In genomic region chr7:2193575-2194305, GRCh38 we compare ENCODE assay signal across 28 cellular contexts. TPM values are rescaled to one million over a fixed set of nuclear protein-coding genes. Genes with fewer than 3 reads are reported as not detected.
A peak's percentile ranks its signal among the peaks of the same experiment; 100 is the strongest.
DNase-seq lines count a peak whose midpoint lies in the region; TF ChIP-seq lines count a peak whose summit lies in the region.
"Had no signal": no experiment of that assay in that cellular context is flagged by ENCODE, and none has a peak within 500 bp of the region (broad histone marks: within the 10 kb centered on the region; RNA-seq: fewer than 3 reads in every experiment).

No MANE protein-coding gene starts in this region.

- H3K79me2 ChIP-seq in osteoblast (ENCODE audit: insufficient read depth, low read length), result peaks cover 7% of the 10 kb centered on the region

- no peak overlapping the region for H2AFZ ChIP-seq in osteoblast (ENCODE audit: low read length)

- intact Hi-C loops in sigmoid colon (cut with DNase I), result no loop called here

- DNase-seq in DMS153 (lab: John Stamatoyannopoulos, UW) (peak; percentile 54), DMS153 treated with DMSO at 0.1 percent for 48 hours (lab: John Stamatoyannopoulos, UW; ENCODE audit: unreplicated experiment) (no peak), SJCRH30 (peak; percentile 62 to 76), osteoblast (ENCODE audit: insufficient read length, low spot score, missing footprints) (peak; percentile 32), NCI-H1694 treated with DMSO at 0.1 percent for 48 hours (lab: John Stamatoyannopoulos, UW) (no peak), sigmoid colon (no peak), foreskin melanocyte (no peak)
- DNase-seq: activated CD4-positive, alpha-beta T cell treated with anti-CD3 and anti-CD28 coated beads for 4 hours; activated effector memory CD4-positive, alpha-beta T cell treated with Interleukin-2 at 50 U/mL for 16 hours; activated T-cell treated with anti-CD3 and anti-CD28 coated beads, Interleukin-2, amount 50 U/mL, for 1 hour; CD4-positive, alpha-beta memory T cell; EL; Karpas-422; lower lobe of right lung; natural killer cell; NCI-H2227 treated with DMSO at 0.1 percent for 48 hours; NCI-H526 treated with DMSO at 0.1 percent for 48 hours; occipital lobe; stimulated activated naive CD4-positive, alpha-beta T cell; T1000; WERI-Rb-1 had no signal

- H3K27ac ChIP-seq in 22Rv1 (peak overlapping the region; percentile 86), SJCRH30 (peak overlapping the region; percentile 20), osteoblast (ENCODE audit: low read depth, low read length) (no peak overlapping the region), sigmoid colon (no peak overlapping the region)
- H3K27ac ChIP-seq: breast epithelium, gastroesophageal sphincter, lower lobe of right lung, SJSA1, skin epidermis, suprapubic skin, WERI-Rb-1 had no signal

- WGBS in sigmoid colon, 2 donors, result 93 to 97% methylated on average over 19 of the region's 19 CpGs

- no peak for TF ChIP-seq POLR2A in sigmoid colon (IDR thresholded peaks at IDR 0.05)

- H3K4me2 ChIP-seq in osteoblast (ENCODE audit: insufficient read depth, low read length), result no peak overlapping the region

- TF ChIP-seq CTCF in 22Rv1 (IDR thresholded peaks at IDR 0.05), result no peak
- TF ChIP-seq CTCF in osteoblast (IDR thresholded peaks at IDR 0.05; ENCODE audit: extremely low read depth, low read depth, low read length), result no peak
- no peak for TF ChIP-seq CTCF in sigmoid colon (IDR thresholded peaks at IDR 0.05)

- TF ChIP-seq EP300 in sigmoid colon (IDR thresholded peaks at IDR 0.05), result no peak

- H3K9me3 ChIP-seq in SJCRH30 (replicated peaks) (peaks cover 5% of the 10 kb centered on the region), osteoblast (ENCODE audit: low read depth, low read length) (no peaks in the 10 kb centered on the region), sigmoid colon (no peaks in the 10 kb centered on the region)
- H3K9me3 ChIP-seq: suprapubic skin had no signal

- H3K36me3 ChIP-seq in SJCRH30 (peaks cover 13% of the 10 kb centered on the region), osteoblast (ENCODE audit: insufficient read depth, low read length) (peaks cover 10% of the 10 kb centered on the region), sigmoid colon (peaks cover 0 to 14% (median 5%) of the 10 kb centered on the region in 4 donors)
- H3K36me3 ChIP-seq: breast epithelium had no signal

- no peaks in the 10 kb centered on the region for H4K20me1 ChIP-seq in osteoblast (ENCODE audit: insufficient read depth, low read length)

- H3K27me3 ChIP-seq in SJCRH30, result no peaks in the 10 kb centered on the region
- H3K27me3 ChIP-seq in osteoblast (ENCODE audit: insufficient read depth, low read length), result no peaks in the 10 kb centered on the region
- H3K27me3 ChIP-seq in sigmoid colon, result no peaks in the 10 kb centered on the region
- H3K27me3 ChIP-seq: breast epithelium, gastroesophageal sphincter, SJSA1, suprapubic skin had no signal

- peaks cover 8% of the 10 kb centered on the region for H3K4me1 ChIP-seq in SJCRH30
- no peaks in the 10 kb centered on the region for H3K4me1 ChIP-seq in osteoblast (ENCODE audit: insufficient read depth, low read length)
- no peaks in the 10 kb centered on the region for H3K4me1 ChIP-seq in sigmoid colon
- H3K4me1 ChIP-seq: breast epithelium, lower lobe of right lung, SJSA1, suprapubic skin had no signal

- peak overlapping the region; percentile 14 for H3K4me3 ChIP-seq in SJCRH30
- no peak overlapping the region for H3K4me3 ChIP-seq in osteoblast (ENCODE audit: insufficient read depth, low read length)
- H3K4me3 ChIP-seq in sigmoid colon, result no peak overlapping the region
- H3K4me3 ChIP-seq: breast epithelium, gastroesophageal sphincter, HAP-1, lower lobe of right lung, SJSA1, skin epidermis, suprapubic skin had no signal

RNA-seq across cellular contexts. Expression of gene MAD1L1, which starts 39.0 kb away (rescaled TPM):
- 25.9 and 31.5 TPM in 2 replicates for total RNA-seq in SJCRH30 (2014; rRNA removed; shearing (Covaris generic))
- 66.2 and 72.2 TPM in 2 replicates for total RNA-seq in osteoblast
- total RNA-seq in sigmoid colon, result 10 to 100 TPM; 12.1 to 30.5 (median 21.4) TPM
- 10 to 100 TPM; 10.2 to 38.4 (median 14.6) TPM for polyA plus RNA-seq in sigmoid colon

RNA-seq across cellular contexts. Expression of gene MRM2, which starts 48.3 kb away (rescaled TPM):
- 39.6 and 42.4 TPM in 2 replicates for total RNA-seq in SJCRH30 (2014; rRNA removed; shearing (Covaris generic))
- total RNA-seq in osteoblast (21.4 and 21.5 TPM in 2 replicates), sigmoid colon (10 to 100 TPM; 13.2 to 20.8 (median 17.3) TPM)
- 10 to 100 TPM; 12.6 to 25.0 (median 22.4) TPM for polyA plus RNA-seq in sigmoid colon

RNA-seq across cellular contexts. Expression of gene NUDT1, which starts 48.3 kb away (rescaled TPM):
- total RNA-seq in SJCRH30 (2014; rRNA removed; shearing (Covaris generic)), result 71.2 and 91.3 TPM in 2 replicates
- total RNA-seq in osteoblast (18.5 and 21.8 TPM in 2 replicates), sigmoid colon (10 to 100 TPM; 13.3 to 31.7 (median 26.9) TPM)
- 10 to 100 TPM; 21.7 to 46.9 (median 30.0) TPM for polyA plus RNA-seq in sigmoid colon

Comparison
In these comparisons a context has a peak if more than half of its experiments do, and no peak if none do; other contexts are left out.
1. DNase-seq: peak in DMS153 (single experiment), SJCRH30 (2 of 2) and osteoblast (single experiment); none in DMS153 treated with DMSO at 0.1 percent for 48 hours (single experiment), NCI-H1694 treated with DMSO at 0.1 percent for 48 hours (single experiment), sigmoid colon (single experiment) and foreskin melanocyte (single experiment).
2. H3K27ac ChIP-seq: peak in 22Rv1 (single experiment) and SJCRH30 (single experiment); none in osteoblast (single experiment) and sigmoid colon (0 of 4).